1 cellular context compared by ENCODE assay signal in genomic region chr16:3460585-3460984, GRCh38.
TF ChIP-seq lines count a peak whose summit lies in the region.

No MANE protein-coding gene starts in this region.

TF ChIP-seq in K562, 482 proteins besides CTCF, POLR2A, EP300 and RAD21 (continued from another document):
- no peak for TF ChIP-seq BCLAF1 (IDR thresholded peaks at IDR 0.05; ENCODE audit: borderline replicate concordance in 1 of 2, control insufficient read depth in 1 of 2, low read depth in 2 of 2, low read length in 1 of 2)
- TF ChIP-seq MCM2 (IDR thresholded peaks at IDR 0.05; ENCODE audit: low read depth) = no peak
- TF ChIP-seq MYNN (IDR thresholded peaks at IDR 0.05) = no peak
- TF ChIP-seq MYNN (CRISPR knock-in tag; IDR thresholded peaks at IDR 0.05) = no peak
- 0 out of 2 replicates have a peak, but pooled peaks have one; percentile 7 for TF ChIP-seq MAFF (IDR thresholded peaks at IDR 0.05; ENCODE audit: low read length)
- no peak for TF ChIP-seq ZNF253 (CRISPR knock-in tag; conservative IDR thresholded peaks at IDR 0.05)
- TF ChIP-seq HDGF (IDR thresholded peaks at IDR 0.05) = no peak
- no peak for TF ChIP-seq IFI16 (CRISPR knock-in tag; IDR thresholded peaks at IDR 0.05)
- TF ChIP-seq RFX5 (IDR thresholded peaks at IDR 0.05; ENCODE audit: low read depth, low read length) = no peak
- no peak for TF ChIP-seq SRSF1 (IDR thresholded peaks at IDR 0.05; ENCODE audit: low read depth, low read length)
